Comparison of ENCODE assay signal across 23 cellular contexts in the genomic region with DNA sequence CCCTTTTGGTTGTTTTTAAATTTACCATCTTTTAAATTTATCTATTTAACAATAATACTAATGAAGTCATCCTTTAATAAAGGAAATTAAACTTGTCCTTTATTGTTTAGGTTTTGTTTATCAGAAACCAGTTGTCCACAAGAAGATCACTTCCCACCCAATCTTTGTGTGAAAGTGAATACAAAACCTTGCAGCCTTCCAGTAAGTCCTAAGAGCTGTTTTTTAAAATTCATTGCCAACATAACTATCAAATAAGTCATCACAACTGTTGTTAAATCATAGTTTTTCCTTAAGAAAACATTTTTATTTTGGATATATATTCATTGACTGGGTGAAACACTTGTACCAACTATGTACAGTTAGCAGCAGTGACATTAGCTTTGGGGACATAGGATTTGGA. TPM values are rescaled to one million over a fixed set of nuclear protein-coding genes. Genes with fewer than 3 reads are reported as not detected.
DNase-seq lines count a peak whose midpoint lies in the region; ATAC-seq, FAIRE-seq and TF ChIP-seq lines count a peak whose summit lies in the region.
"Had no signal": no experiment of that assay in that cellular context is flagged by ENCODE, and none has a peak within 500 bp of the region (broad histone marks: within the 10 kb centered on the region; RNA-seq: fewer than 3 reads in every experiment).

No MANE protein-coding gene starts in this region.

- H4K5ac ChIP-seq in IMR-90 (ENCODE audit: low read depth, low read length) = no peak overlapping the region

- no peak for TF ChIP-seq EP300 in A549 (IDR thresholded peaks at IDR 0.05)

- no peak for ATAC-seq in A549
- peak; percentile 17; the same call in 1 of the 2 replicates for ATAC-seq in IMR-90 (ENCODE audit: low read depth)
- no peak for ATAC-seq in HG02678 (IDR thresholded peaks at IDR 0.05; ENCODE audit: unreplicated experiment)
- ATAC-seq in HG03439 (IDR thresholded peaks at IDR 0.05; ENCODE audit: unreplicated experiment) = no peak
- ATAC-seq: HepG2, Panc1 had no signal

- H3K36me3 Mint-ChIP-seq in HFFc6 (ENCODE audit: low read depth) = peaks cover 14% of the 10 kb centered on the region

- peaks cover 3 to 30% of the 10 kb centered on the region in 2 experiments for H3K79me1 ChIP-seq in IMR-90 (ENCODE audit: low read depth in 1 of 2, low read length in 2 of 2)

- no peak overlapping the region for H3K9ac ChIP-seq in IMR-90 (ENCODE audit: low read depth, low read length)

- no peaks in the 10 kb centered on the region; the same call in 1 of the 2 replicates for H3K9me1 ChIP-seq in IMR-90 (ENCODE audit: insufficient read depth, low read length)

- H3K4me1 ChIP-seq in A549 (peaks cover 5% of the 10 kb centered on the region; the same call in 2 of the 3 replicates), IMR-90 (ENCODE audit: control insufficient read depth, insufficient read depth, low read length) (peaks cover 4% of the 10 kb centered on the region; the same call in 1 of the 2 replicates)
- H3K4me1 ChIP-seq: SJCRH30 had no signal

- H2BK120ac ChIP-seq in IMR-90 (ENCODE audit: low read depth, low read length) = no peak overlapping the region

- H2AFZ ChIP-seq in IMR-90 (replicated peaks; ENCODE audit: low read length, poor library complexity) = no peak overlapping the region

- H3K56ac ChIP-seq in IMR-90 (ENCODE audit: extremely low read depth, insufficient read depth, low read length) = no peak overlapping the region

- BruUV-seq in IMR-90 (replicated peaks; lab: Mats Ljungman, UMichigan) = no TSS peak

- POLR2A ChIA-PET in A549 (lab: Yijun Ruan, JAX) = no interaction called here
- POLR2A ChIA-PET in IMR-90 (lab: Charles Lee; ENCODE audit: unreplicated experiment) = no interaction called here

- H3K4me3 ChIP-seq in A549 = no peak overlapping the region
- no peak overlapping the region for H3K4me3 ChIP-seq in IMR-90 (ENCODE audit: insufficient read depth, low read depth, low read length)
- no peak overlapping the region for H3K4me3 ChIP-seq in choroid plexus epithelial cell (ENCODE audit: low read depth, low read length)
- H3K4me3 ChIP-seq: SJCRH30 had no signal

- H3K36me3 ChIP-seq in IMR-90 (ENCODE audit: control insufficient read depth, insufficient read depth, low read length) = peaks cover 6% of the 10 kb centered on the region

- no peak overlapping the region for H4K8ac ChIP-seq in IMR-90 (ENCODE audit: low read depth in 2 of 2, low read length in 2 of 2)

- no peaks in the 10 kb centered on the region for H3K9me3 Mint-ChIP-seq in HFFc6
- H3K9me3 Mint-ChIP-seq: CD14-positive monocyte had no signal

- in situ Hi-C loops in IMR-90 (cut with MboI; ENCODE audit: low sequenced_read_pairs) = no loop called here

- no peak overlapping the region for H3K14ac ChIP-seq in IMR-90 (replicated peaks; ENCODE audit: low read depth, low read length)

- H3K27ac ChIP-seq in A549 (no peak overlapping the region), IMR-90 (ENCODE audit: insufficient read depth, low read length) (no peak overlapping the region)
- H3K27ac ChIP-seq: HL-60, SJCRH30 had no signal

- no peaks in the 10 kb centered on the region for H3K27me3 ChIP-seq in IMR-90 (ENCODE audit: control insufficient read depth, insufficient read depth, low read length)
- H3K27me3 ChIP-seq: SJCRH30 had no signal

- no peak overlapping the region for H2AK9ac ChIP-seq in IMR-90 (replicated peaks; ENCODE audit: low read depth, low read length, poor library complexity)

- H2BK20ac ChIP-seq in IMR-90 (ENCODE audit: low read depth, low read length) = no peak overlapping the region

- H3K4me3 Mint-ChIP-seq in HFFc6 = no peak overlapping the region
- H3K4me3 Mint-ChIP-seq: B cell, CD14-positive monocyte had no signal

- H4K20me1 ChIP-seq in IMR-90 (ENCODE audit: insufficient read depth, low read length) = peaks cover 3% of the 10 kb centered on the region; the same call in 1 of the 2 replicates

- no peak overlapping the region for H3K27ac Mint-ChIP-seq in HFFc6
- H3K27ac Mint-ChIP-seq: B cell had no signal

- intact Hi-C loops in IMR-90 (cut with micrococcal nuclease) = no loop called here

- H2AK5ac ChIP-seq in IMR-90 (ENCODE audit: low read depth, low read length) = no peak overlapping the region

- no peak overlapping the region for H2BK5ac ChIP-seq in IMR-90 (ENCODE audit: low read depth, low read length, poor library complexity, severe bottlenecking)

- H3K9me3 ChIP-seq in A549 (no peaks in the 10 kb centered on the region), IMR-90 (ENCODE audit: control insufficient read depth, insufficient read depth, low read length) (no peaks in the 10 kb centered on the region)
- H3K9me3 ChIP-seq: SJCRH30 had no signal

- FAIRE-seq in A549 (lab: Jason Lieb, UNC) = peak; percentile 7
- FAIRE-seq: HepG2 had no signal

- no peak overlapping the region for H3K23ac ChIP-seq in IMR-90 (ENCODE audit: low read depth, low read length)

- TF ChIP-seq RAD21 in A549 (conservative IDR thresholded peaks at IDR 0.05 in 1 of 2, IDR thresholded peaks at IDR 0.05 in 1 of 2) (no peak), IMR-90 (IDR thresholded peaks at IDR 0.05; ENCODE audit: low read length) (no peak)

- H2BK15ac ChIP-seq in IMR-90 (ENCODE audit: low read depth, low read length) = no peak overlapping the region

- TF ChIP-seq CTCF in A549 (IDR thresholded peaks at IDR 0.05) = no peak
- no peak for TF ChIP-seq CTCF in IMR-90 (conservative IDR thresholded peaks at IDR 0.05; ENCODE audit: low read depth, low read length)
- TF ChIP-seq CTCF in choroid plexus epithelial cell (conservative IDR thresholded peaks at IDR 0.05; ENCODE audit: low read depth, low read length) = no peak
- TF ChIP-seq CTCF in HFFc6 (IDR thresholded peaks at IDR 0.05) = no peak

- no peak overlapping the region for H3K18ac ChIP-seq in IMR-90 (ENCODE audit: low read depth, low read length)

- CTCF ChIA-PET in A549 (lab: Yijun Ruan, JAX) (interaction anchor here (1.0 to 1.9 kb wide), 4 partner anchors 9 to 282 kb away, joined by 3 to 10 read pairs (median 5); no protein-coding TSS in a partner anchor), IMR-90 (lab: Yijun Ruan, JAX) (no interaction called here)

- dilution Hi-C loops in IMR-90 (cut with HindIII; ENCODE audit: low sequenced_read_pairs, unreplicated experiment) = no loop called here

- peaks cover 30% of the 10 kb centered on the region for H3K4me1 Mint-ChIP-seq in HFFc6 (ENCODE audit: low read depth)

- DNase-seq in A549 (ENCODE audit: low read depth in 1 of 2, low spot score in 1 of 2) = no peak
- peak; percentile 25 for DNase-seq in IMR-90
- DNase-seq in choroid plexus epithelial cell (ENCODE audit: low read depth) = peak; percentile 17
- DNase-seq in iris pigment epithelial cell (ENCODE audit: low read depth) = peak; percentile 51
- DNase-seq in NCI-H1092 treated with DMSO at 0.1 percent for 48 hours (lab: John Stamatoyannopoulos, UW) = no peak
- DNase-seq in HFFc6 = no peak
- DNase-seq: 8988T, H7, KBM-7, NCI-H1092, NCI-H1436 treated with DMSO at 0.1 percent for 48 hours, NCI-H2029, NCI-H226, NCI-H510A treated with DMSO at 0.1 percent for 48 hours, NCI-H774, SJCRH30 had no signal

- no peak overlapping the region for H3K4ac ChIP-seq in IMR-90 (ENCODE audit: low read depth, low read length)

- H3K4me2 ChIP-seq in A549 (no peak overlapping the region), IMR-90 (ENCODE audit: low read depth, low read length) (no peak overlapping the region)

- TF ChIP-seq POLR2A in A549 (IDR thresholded peaks at IDR 0.05; ENCODE audit: low read length) = no peak
- no peak for TF ChIP-seq POLR2A in IMR-90 (IDR thresholded peaks at IDR 0.05; ENCODE audit: low read depth, low read length)

- H3K27me3 Mint-ChIP-seq in HFFc6 (ENCODE audit: insufficient read depth) = no peaks in the 10 kb centered on the region
- H3K27me3 Mint-ChIP-seq: B cell had no signal

- H4K91ac ChIP-seq in IMR-90 (ENCODE audit: insufficient read depth, low read depth, low read length) = no peak overlapping the region

TF ChIP-seq in A549, 52 proteins besides CTCF, POLR2A, EP300 and RAD21 (continues in another document):
- TF ChIP-seq PHF8 (IDR thresholded peaks at IDR 0.05; ENCODE audit: borderline replicate concordance, low read depth) (no peak), ZFP36 (IDR thresholded peaks at IDR 0.05; ENCODE audit: borderline replicate concordance, partially characterized antibody) (no peak), TFCP2L1 (CRISPR knock-in tag; IDR thresholded peaks at IDR 0.05) (no peak), MYC (IDR thresholded peaks at IDR 0.05; ENCODE audit: borderline replicate concordance, low read length) (no peak), JUNB (IDR thresholded peaks at IDR 0.05) (no peak)

TF ChIP-seq in IMR-90, 13 proteins besides CTCF, POLR2A, EP300 and RAD21 (continues in another document):
- TF ChIP-seq NFE2L2 (IDR thresholded peaks at IDR 0.05; ENCODE audit: low read depth, low read length) (no peak), FOS (IDR thresholded peaks at IDR 0.05; ENCODE audit: low read depth, low read length) (no peak), RFX5 (IDR thresholded peaks at IDR 0.05; ENCODE audit: low read depth, low read length) (no peak), BHLHE40 (IDR thresholded peaks at IDR 0.05; ENCODE audit: low read depth, low read length) (no peak), CEBPB (IDR thresholded peaks at IDR 0.05; ENCODE audit: low read depth, low read length) (no peak), MXI1 (IDR thresholded peaks at IDR 0.05; ENCODE audit: borderline replicate concordance, low read depth, low read length) (no peak), MAZ (IDR thresholded peaks at IDR 0.05; ENCODE audit: borderline replicate concordance, low read depth, low read length) (no peak)
- TF ChIP-seq, protein P1, sequence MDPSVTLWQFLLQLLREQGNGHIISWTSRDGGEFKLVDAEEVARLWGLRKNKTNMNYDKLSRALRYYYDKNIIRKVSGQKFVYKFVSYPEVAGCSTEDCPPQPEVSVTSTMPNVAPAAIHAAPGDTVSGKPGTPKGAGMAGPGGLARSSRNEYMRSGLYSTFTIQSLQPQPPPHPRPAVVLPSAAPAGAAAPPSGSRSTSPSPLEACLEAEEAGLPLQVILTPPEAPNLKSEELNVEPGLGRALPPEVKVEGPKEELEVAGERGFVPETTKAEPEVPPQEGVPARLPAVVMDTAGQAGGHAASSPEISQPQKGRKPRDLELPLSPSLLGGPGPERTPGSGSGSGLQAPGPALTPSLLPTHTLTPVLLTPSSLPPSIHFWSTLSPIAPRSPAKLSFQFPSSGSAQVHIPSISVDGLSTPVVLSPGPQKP (IDR thresholded peaks at IDR 0.05; ENCODE audit: borderline replicate concordance, low read depth, low read length) = no peak

RNA-seq across cellular contexts. Expression of gene CALML4, which starts 59.4 kb away (rescaled TPM):
- polyA plus RNA-seq in A549 (2011; rRNA removed) = 10.4 and 18.2 TPM in 2 replicates
- 4.7 and 6.3 TPM in 2 replicates for polyA plus RNA-seq in A549 (2012; cell fraction: cytosol; rRNA removed)
- polyA plus RNA-seq in A549 (2012; cell fraction: nucleus; rRNA removed) = 16.2 and 20.8 TPM in 2 replicates
- 11.0 to 13.8 TPM (median 12.1 TPM) in 3 replicates for polyA plus RNA-seq in A549 (2017; fragmentation: RNase III; extraction: RNeasy Plus Mini Kit Qiagen cat#74134 plus additional on column Dnase treatment)
- polyA minus RNA-seq in A549 (2011; rRNA and poly(A)+ RNA removed) = 3.2 and 3.8 TPM in 2 replicates
- 0.36 and 0.56 TPM in 2 replicates for total RNA-seq in IMR-90 (2012; rRNA removed)
- polyA plus RNA-seq in IMR-90 (2012; rRNA removed) = 0.89 and 1.3 TPM in 2 replicates
- 0.25 and 0.43 TPM in 2 replicates for polyA plus RNA-seq in IMR-90 (2012; cell fraction: cytosol; rRNA removed)
- 2.5 and 7.9 TPM in 2 replicates for polyA plus RNA-seq in IMR-90 (2012; cell fraction: nucleus; rRNA removed; ENCODE audit: low replicate concordance)
- total RNA-seq in HFFc6 (2021; fragmentation: NEBNext Ultra II Directional; extraction: Animal tissue kit (Norgen Biotek cat#: 25700)) = 1 to 10 TPM in 3 of 6 experiments, under 1 TPM in 3; 0.40 to 1.9 (median 0.87) TPM

Comparison
In these comparisons a context has a peak if more than half of its experiments do, and no peak if none do; other contexts are left out.
1. DNase-seq: peak in IMR-90 (single experiment), choroid plexus epithelial cell (single experiment) and iris pigment epithelial cell (single experiment); none in A549 (0 of 2), NCI-H1092 treated with DMSO at 0.1 percent for 48 hours (single experiment) and HFFc6 (single experiment).